In the genomic region with DNA sequence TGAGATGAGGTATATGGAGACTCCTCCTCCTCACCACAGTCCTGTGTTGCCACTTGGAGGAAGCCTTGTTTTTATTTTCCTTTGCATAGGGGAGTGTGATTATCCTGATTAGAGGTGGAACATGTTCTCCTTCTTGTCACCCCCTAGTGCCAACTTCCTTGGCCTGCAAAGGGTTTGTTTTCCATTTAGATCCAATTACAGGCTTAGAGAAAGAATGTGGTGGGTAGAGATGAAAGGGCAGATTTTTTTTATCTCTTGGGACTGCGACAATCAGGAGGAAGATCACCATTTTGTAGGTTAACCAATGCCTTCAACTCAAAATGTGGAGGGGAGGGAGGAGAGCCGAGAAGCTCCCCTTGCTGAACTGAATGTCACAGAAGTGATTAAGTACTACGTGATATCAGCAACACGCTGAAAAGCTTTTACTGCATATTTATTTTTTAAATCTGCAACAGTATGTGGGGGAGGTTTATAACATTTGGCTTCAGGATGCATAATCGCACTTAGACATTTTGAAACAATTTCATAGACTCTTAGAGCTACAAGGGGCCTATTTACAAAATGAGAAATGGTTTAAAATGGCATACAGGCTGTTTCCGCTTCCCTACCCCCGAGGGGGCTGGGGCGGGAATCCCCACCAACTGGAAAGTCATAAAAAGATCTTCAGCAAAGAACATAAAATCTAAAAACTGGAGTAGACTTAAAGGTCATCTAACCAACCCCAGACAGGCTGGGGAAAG, we compare ENCODE assay signal across 9 cellular contexts. TPM values are rescaled to one million over a fixed set of nuclear protein-coding genes. Genes with fewer than 3 reads are reported as not detected.
DNase-seq lines count a peak whose midpoint lies in the region; ATAC-seq and TF ChIP-seq lines count a peak whose summit lies in the region.
"Had no signal": no experiment of that assay in that cellular context is flagged by ENCODE, and none has a peak within 500 bp of the region (broad histone marks: within the 10 kb centered on the region; RNA-seq: fewer than 3 reads in every experiment).

No MANE protein-coding gene starts in this region.

- H3K4me1 ChIP-seq in endocrine pancreas (ENCODE audit: control insufficient read depth, insufficient read depth, low read length), result peaks cover 35% of the 10 kb centered on the region
- H3K4me1 ChIP-seq in skeletal muscle tissue (ENCODE audit: control insufficient read depth in 3 of 3, insufficient read depth in 3 of 3, low read length in 3 of 3), result peaks cover 50 to 70% (median 65%) of the 10 kb centered on the region in 3 donors

- peaks cover 6 to 25% (median 18%) of the 10 kb centered on the region in 3 donors for H3K27me3 Mint-ChIP-seq in CD14-positive monocyte (ENCODE audit: low read depth in 3 of 3)

- no peak overlapping the region for H3K9ac ChIP-seq in endocrine pancreas (ENCODE audit: control insufficient read depth, insufficient read depth, low read length)
- peak overlapping the region; percentile 35 to 87 (median 85) for H3K9ac ChIP-seq in skeletal muscle tissue (ENCODE audit: low read depth in 1 of 3, low read length in 3 of 3)

- H3K36me3 ChIP-seq in endocrine pancreas (ENCODE audit: control insufficient read depth, insufficient read depth, low read length) (no peaks in the 10 kb centered on the region), skeletal muscle tissue (ENCODE audit: control insufficient read depth in 3 of 3, insufficient read depth in 3 of 3, low read length in 3 of 3) (peaks cover 11 to 24% (median 13%) of the 10 kb centered on the region in 3 donors)

- intact Hi-C loops in CD14-positive monocyte (cut with micrococcal nuclease), result no loop called here

- no peak overlapping the region for H3K4me3 Mint-ChIP-seq in CD14-positive monocyte

- H3K9me3 ChIP-seq in endocrine pancreas (ENCODE audit: control insufficient read depth, low read length) (no peaks in the 10 kb centered on the region), skeletal muscle tissue (ENCODE audit: control insufficient read depth in 3 of 3, low read length in 3 of 3) (no peaks in the 10 kb centered on the region)

- no peak overlapping the region for H3K27ac Mint-ChIP-seq in CD14-positive monocyte

- TF ChIP-seq CTCF in CD14-positive monocyte (IDR thresholded peaks at IDR 0.05), result no peak

- H3K4me1 Mint-ChIP-seq in CD14-positive monocyte, result peaks cover 10% of the 10 kb centered on the region

- H3K27ac ChIP-seq in skeletal muscle tissue (ENCODE audit: low read depth, low read length), result peak overlapping the region; percentile 84

- H3K27me3 ChIP-seq in endocrine pancreas (ENCODE audit: control insufficient read depth, insufficient read depth, low read length) (no peaks in the 10 kb centered on the region), skeletal muscle tissue (ENCODE audit: control insufficient read depth in 3 of 3, insufficient read depth in 3 of 3, low read length in 3 of 3) (no peaks in the 10 kb centered on the region)

- peaks cover 0 to 1% (median 0%) of the 10 kb centered on the region in 7 donors for H3K9me3 Mint-ChIP-seq in CD14-positive monocyte

- DNase-seq in NCI-H2029 (lab: John Stamatoyannopoulos, UW), result peak; percentile 18
- DNase-seq in NCI-H2029 treated with DMSO at 0.1 percent for 48 hours (lab: John Stamatoyannopoulos, UW), result no peak
- peak; percentile 12 for DNase-seq in HT-29 (ENCODE audit: low spot score)
- DNase-seq in NCI-H1436 (lab: John Stamatoyannopoulos, UW), result no peak
- no peak for DNase-seq in CD14-positive monocyte (ENCODE audit: low spot score)
- DNase-seq: NK-92 treated with Interleukin-12 subunit alpha and Interleukin-12 subunit beta, amount 100 ng/mL, for 24 hours had no signal

- ATAC-seq in GM21619 (IDR thresholded peaks at IDR 0.05; ENCODE audit: unreplicated experiment), result no peak

- H3K36me3 Mint-ChIP-seq in CD14-positive monocyte, result no peaks in the 10 kb centered on the region

- peak overlapping the region; percentile 35 for H3K4me3 ChIP-seq in endocrine pancreas (ENCODE audit: control insufficient read depth, insufficient read depth, low read length)
- H3K4me3 ChIP-seq in skeletal muscle tissue (ENCODE audit: low read length in 3 of 3), result peak overlapping the region; percentile 77 to 89 (median 78)

RNA-seq across cellular contexts. Expression of gene LMCD1, which starts 2.4 kb away (rescaled TPM):
- 4.8 and 7.5 TPM in 2 replicates for total RNA-seq in HT-29 (2014; rRNA removed; shearing (Covaris generic))
- total RNA-seq in skeletal muscle tissue, result 35.0 TPM
- under 1 TPM in 1 of 2 donors, not detected in 1; 0.51 TPM for polyA plus RNA-seq in CD14-positive monocyte

Comparison
In these comparisons a context has a peak if more than half of its experiments do, and no peak if none do; other contexts are left out.
1. DNase-seq: peak in NCI-H2029 (single experiment) and HT-29 (single experiment); none in NCI-H2029 treated with DMSO at 0.1 percent for 48 hours (single experiment), NCI-H1436 (single experiment) and CD14-positive monocyte (single experiment).